In the genomic region with DNA sequence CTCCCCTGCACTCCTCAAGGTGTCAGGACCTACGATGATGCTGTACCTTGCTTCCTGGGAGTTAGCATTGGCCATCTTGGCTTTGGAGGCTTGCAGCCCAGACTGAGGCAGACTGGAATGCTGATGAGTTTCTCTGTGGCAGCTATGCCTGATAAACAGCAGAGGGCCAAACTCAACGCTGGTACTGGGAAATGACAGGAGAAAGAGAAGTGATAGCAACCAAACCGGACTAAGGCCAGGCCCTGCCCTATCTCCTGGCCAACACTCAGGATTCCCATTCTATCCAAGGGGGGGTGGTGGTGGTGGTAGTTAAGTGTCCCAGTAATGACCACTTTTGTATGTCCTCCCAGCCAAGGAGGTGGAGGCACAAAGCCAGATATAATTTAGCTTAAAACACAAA, we compare ENCODE assay signal across 16 cellular contexts.
DNase-seq lines count a peak whose midpoint lies in the region; ATAC-seq and TF ChIP-seq lines count a peak whose summit lies in the region.
"Had no signal": no experiment of that assay in that cellular context is flagged by ENCODE, and none has a peak within 500 bp of the region (broad histone marks: within the 10 kb centered on the region; RNA-seq: fewer than 3 reads in every experiment).

No MANE protein-coding gene starts in this region.

- H3K36me3 Mint-ChIP-seq in MCF 10A (ENCODE audit: insufficient read depth, unreplicated experiment) = no peaks in the 10 kb centered on the region
- H3K36me3 Mint-ChIP-seq in activated CD4-positive, alpha-beta memory T cell treated with anti-CD3 and anti-CD28 coated beads for 36 hours = no peaks in the 10 kb centered on the region

- H3K4me3 Mint-ChIP-seq in MCF 10A (ENCODE audit: unreplicated experiment) = no peak overlapping the region
- H3K4me3 Mint-ChIP-seq in activated CD4-positive, alpha-beta memory T cell treated with anti-CD3 and anti-CD28 coated beads for 36 hours = no peak overlapping the region

- no peaks in the 10 kb centered on the region for H3K4me1 ChIP-seq in smooth muscle cell (ENCODE audit: low read depth)
- H3K4me1 ChIP-seq: uterus had no signal

- no peak overlapping the region for H3K27ac ChIP-seq in smooth muscle cell (ENCODE audit: low read depth)
- H3K27ac ChIP-seq: uterus had no signal

- H3K9me3 Mint-ChIP-seq in MCF 10A (ENCODE audit: unreplicated experiment) = no peaks in the 10 kb centered on the region
- no peaks in the 10 kb centered on the region for H3K9me3 Mint-ChIP-seq in activated CD4-positive, alpha-beta memory T cell treated with anti-CD3 and anti-CD28 coated beads for 36 hours

- TF ChIP-seq CTCF in MCF 10A (IDR thresholded peaks at IDR 0.05; ENCODE audit: unreplicated experiment) (no peak), smooth muscle cell (IDR thresholded peaks at IDR 0.05; ENCODE audit: borderline replicate concordance, insufficient read depth, poor library complexity, severe bottlenecking) (peak; percentile 5)

- WGBS in smooth muscle cell (ENCODE audit: low lambda C conversion rate) = 51% methylated on average over 3 of the region's 3 CpGs

- H3K4me2 ChIP-seq in smooth muscle cell = no peak overlapping the region

- H3K4me1 Mint-ChIP-seq in MCF 10A (ENCODE audit: insufficient read depth, unreplicated experiment) = no peaks in the 10 kb centered on the region
- no peaks in the 10 kb centered on the region for H3K4me1 Mint-ChIP-seq in activated CD4-positive, alpha-beta memory T cell treated with anti-CD3 and anti-CD28 coated beads for 36 hours (ENCODE audit: low read depth)

- H2AFZ ChIP-seq in smooth muscle cell (ENCODE audit: low read depth) = no peak overlapping the region

- peak; percentile 35 to 48 for DNase-seq in T47D (ENCODE audit: low read depth in 1 of 2, low spot score in 1 of 2)
- DNase-seq in MCF 10A (ENCODE audit: unreplicated experiment) = no peak
- peak; percentile 28 for DNase-seq in SK-N-DZ (ENCODE audit: low spot score)
- no peak for DNase-seq in left cardiac atrium
- no peak for DNase-seq in smooth muscle cell (lab: John Stamatoyannopoulos, UW; ENCODE audit: unreplicated experiment)
- no peak for DNase-seq in SHP77 (lab: John Stamatoyannopoulos, UW)
- no peak for DNase-seq in activated CD4-positive, alpha-beta memory T cell treated with anti-CD3 and anti-CD28 coated beads for 36 hours
- DNase-seq: activated naive CD4-positive, alpha-beta T cell treated with anti-CD3 and anti-CD28 coated beads, Interleukin-2, amount 50 U/mL, for 16 hours; GOT3; mucosa of descending colon; NCI-H1417; posterior cingulate gyrus; SHP77 treated with DMSO at 0.1 percent for 48 hours; stimulated activated CD4-positive, alpha-beta T cell treated with anti-CD3 and anti-CD28 coated beads, Interleukin-2, amount 100 ng/mL, for 24 hours; uterus had no signal

- no peak overlapping the region for H3K9ac ChIP-seq in smooth muscle cell (ENCODE audit: low read depth)

- ATAC-seq in left cardiac atrium (peak; percentile 67 to 68), HG02571 (IDR thresholded peaks at IDR 0.05; ENCODE audit: unreplicated experiment) (no peak)
- ATAC-seq: mucosa of descending colon had no signal

- no peaks in the 10 kb centered on the region for H3K79me2 ChIP-seq in smooth muscle cell (ENCODE audit: low read depth)

- H3K27ac Mint-ChIP-seq in MCF 10A (ENCODE audit: low read depth, unreplicated experiment) = no peak overlapping the region
- H3K27ac Mint-ChIP-seq in activated CD4-positive, alpha-beta memory T cell treated with anti-CD3 and anti-CD28 coated beads for 36 hours = no peak overlapping the region

- in situ Hi-C loops in T47D (cut with HindIII; ENCODE audit: low pct_unique_long_range_greater_than_20kb, low sequenced_read_pairs) = no loop called here

- no TSS peak for BruUV-seq in MCF 10A (replicated peaks; lab: Mats Ljungman, UMichigan)

- no peaks in the 10 kb centered on the region for H3K36me3 ChIP-seq in smooth muscle cell (ENCODE audit: low read depth)
- H3K36me3 ChIP-seq: uterus had no signal

- no peaks in the 10 kb centered on the region for H3K9me3 ChIP-seq in smooth muscle cell (replicated peaks; ENCODE audit: low read depth)
- H3K9me3 ChIP-seq: mucosa of descending colon, uterus had no signal

- no peaks in the 10 kb centered on the region for H3F3A ChIP-seq in smooth muscle cell (ENCODE audit: low read depth)

- intact Hi-C loops in MCF 10A (cut with micrococcal nuclease) (no loop called here), left cardiac atrium (cut with DNase I) (no loop called here)
- intact Hi-C loops in activated CD4-positive, alpha-beta memory T cell treated with anti-CD3 and anti-CD28 coated beads for 36 hours (cut with micrococcal nuclease) = no loop called here

- H3K27me3 Mint-ChIP-seq in MCF 10A (ENCODE audit: insufficient read depth, unreplicated experiment) = no peaks in the 10 kb centered on the region
- no peaks in the 10 kb centered on the region for H3K27me3 Mint-ChIP-seq in activated CD4-positive, alpha-beta memory T cell treated with anti-CD3 and anti-CD28 coated beads for 36 hours

- H3K4me3 ChIP-seq in smooth muscle cell = no peak overlapping the region
- H3K4me3 ChIP-seq: mucosa of descending colon, uterus had no signal

- CTCF ChIA-PET in MCF 10A (lab: Yijun Ruan, JAX) = interaction anchor here (0.6 kb wide), 1 partner anchor 1094 kb away, joined by 4 read pairs; no protein-coding TSS in a partner anchor
- CTCF ChIA-PET in activated CD4-positive, alpha-beta memory T cell treated with anti-CD3 and anti-CD28 coated beads for 36 hours (lab: Charles Lee) = interaction anchor here (1.0 kb wide), 1 partner anchor 430 kb away, joined by 3 read pairs; no protein-coding TSS in a partner anchor

- H3K27me3 ChIP-seq in smooth muscle cell (ENCODE audit: low read depth) = no peaks in the 10 kb centered on the region
- H3K27me3 ChIP-seq: uterus had no signal

- POLR2A ChIA-PET in MCF 10A (lab: Yijun Ruan, JAX) = interaction anchor here (0.6 kb wide), 1 partner anchor 1784 kb away, joined by 3 read pairs; no protein-coding TSS in a partner anchor
- POLR2A ChIA-PET in activated CD4-positive, alpha-beta memory T cell treated with anti-CD3 and anti-CD28 coated beads for 36 hours (lab: Charles Lee) = no interaction called here

- H4K20me1 ChIP-seq in smooth muscle cell (ENCODE audit: low read depth) = no peaks in the 10 kb centered on the region

Comparison
In these comparisons a context has a peak if more than half of its experiments do, and no peak if none do; other contexts are left out.
1. DNase-seq: peak in T47D (2 of 2) and SK-N-DZ (single experiment); none in MCF 10A (single experiment), left cardiac atrium (single experiment), smooth muscle cell (single experiment), SHP77 (0 of 2) and activated CD4-positive, alpha-beta memory T cell treated with anti-CD3 and anti-CD28 coated beads for 36 hours (single experiment).